In the genomic region with DNA sequence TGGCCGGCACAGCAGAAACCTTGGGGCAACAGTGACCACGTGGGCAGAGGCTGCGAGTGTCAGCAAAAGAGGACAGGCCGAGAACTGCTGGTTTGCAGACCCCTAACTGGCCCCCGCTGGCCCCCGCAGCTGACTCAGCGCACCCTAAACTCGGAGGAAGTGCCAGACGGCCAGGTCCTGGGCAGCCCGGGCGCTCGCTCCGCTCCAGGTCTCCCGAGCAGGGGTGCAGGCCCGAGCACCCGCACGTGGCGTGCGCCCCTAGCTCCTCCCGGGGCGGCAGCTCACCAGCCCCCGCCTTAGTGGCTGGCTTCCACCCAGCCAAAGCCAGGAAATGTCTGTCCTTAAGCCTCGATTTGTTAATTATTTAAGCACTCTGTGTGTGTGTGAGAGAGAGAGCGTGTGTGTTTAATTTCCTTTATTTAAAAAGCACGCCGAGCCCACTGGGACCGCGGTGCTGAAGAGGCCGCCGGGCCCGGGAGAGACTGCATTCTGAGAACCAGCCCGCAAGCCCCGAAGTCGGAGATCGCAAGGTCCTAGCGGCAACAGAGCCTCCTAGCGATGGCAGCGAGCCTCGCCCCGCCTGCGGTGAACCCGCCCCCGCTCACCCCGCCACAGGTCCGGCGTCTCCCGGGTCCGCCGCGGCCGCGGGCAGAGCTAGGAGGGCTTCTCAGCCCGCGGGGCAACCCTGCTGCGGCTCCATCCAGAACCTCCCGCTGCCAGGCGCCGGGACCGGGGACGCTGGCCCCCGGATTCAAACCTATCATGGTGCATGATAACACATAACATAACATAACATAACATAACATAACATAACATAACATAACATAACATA, we compare ENCODE assay signal across 1 cellular context.
TF ChIP-seq lines count a peak whose summit lies in the region.

No MANE protein-coding gene starts in this region.

TF ChIP-seq in HEK293, 187 proteins besides CTCF, POLR2A, EP300 and RAD21 (continued from another document):
- TF ChIP-seq ZNF2 (tag by site-specific recombination; IDR thresholded peaks at IDR 0.05) (peak; percentile 77; the same call in 1 of the 2 replicates), ZNF561 (tag by site-specific recombination; IDR thresholded peaks at IDR 0.05; ENCODE audit: borderline replicate concordance) (peak; percentile 48; the same call in 1 of the 2 replicates), SCRT2 (tag by site-specific recombination; IDR thresholded peaks at IDR 0.05) (peak; percentile 86), ZNF600 (tag by site-specific recombination; IDR thresholded peaks at IDR 0.05) (peak; percentile 98), ZBTB8A (tag by site-specific recombination; IDR thresholded peaks at IDR 0.05) (peak; percentile 84)
- TF ChIP-seq, protein P1, sequence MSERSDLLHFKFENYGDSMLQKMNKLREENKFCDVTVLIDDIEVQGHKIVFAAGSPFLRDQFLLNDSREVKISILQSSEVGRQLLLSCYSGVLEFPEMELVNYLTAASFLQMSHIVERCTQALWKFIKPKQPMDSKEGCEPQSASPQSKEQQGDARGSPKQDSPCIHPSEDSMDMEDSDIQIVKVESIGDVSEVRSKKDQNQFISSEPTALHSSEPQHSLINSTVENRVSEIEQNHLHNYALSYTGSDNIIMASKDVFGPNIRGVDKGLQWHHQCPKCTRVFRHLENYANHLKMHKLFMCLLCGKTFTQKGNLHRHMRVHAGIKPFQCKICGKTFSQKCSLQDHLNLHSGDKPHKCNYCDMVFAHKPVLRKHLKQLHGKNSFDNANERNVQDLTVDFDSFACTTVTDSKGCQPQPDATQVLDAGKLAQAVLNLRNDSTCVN (tag by site-specific recombination; optimal IDR thresholded peaks at IDR 0.05), result peak; percentile 59
TF ChIP-seq in HEK293: peak in this region for 16.
